In the genomic region with DNA sequence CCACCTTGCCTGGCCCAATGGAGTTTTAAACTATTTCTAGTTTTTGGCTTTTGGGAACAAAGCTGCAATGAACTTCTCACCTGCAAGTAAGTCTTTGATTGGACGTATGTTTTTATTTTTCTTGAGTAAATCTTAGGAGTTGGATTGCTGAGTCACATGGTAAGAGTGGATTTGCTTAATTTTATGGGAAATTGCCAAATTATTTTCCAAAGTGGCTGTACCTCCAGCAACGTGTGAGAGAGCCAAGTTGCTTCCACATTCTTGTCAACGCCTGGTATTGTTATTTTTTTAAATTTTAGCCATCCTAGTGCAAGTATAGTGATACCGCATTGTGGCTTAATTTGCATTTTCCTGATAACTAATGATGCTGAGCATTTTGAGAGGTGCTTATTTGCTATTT, we compare ENCODE assay signal across 24 cellular contexts.
A peak's percentile ranks its signal among the peaks of the same experiment; 100 is the strongest.
DNase-seq lines count a peak whose midpoint lies in the region; ATAC-seq, FAIRE-seq and TF ChIP-seq lines count a peak whose summit lies in the region.
"Had no signal": no experiment of that assay in that cellular context is flagged by ENCODE, and none has a peak within 500 bp of the region (broad histone marks: within the 10 kb centered on the region; RNA-seq: fewer than 3 reads in every experiment).

No MANE protein-coding gene starts in this region.

- H3K36me3 Mint-ChIP-seq in MCF 10A (ENCODE audit: insufficient read depth, unreplicated experiment) = no peaks in the 10 kb centered on the region
- H3K36me3 Mint-ChIP-seq: CD8-positive, alpha-beta T cell had no signal

- POLR2A ChIA-PET in MCF 10A (lab: Yijun Ruan, JAX) = interaction anchor here (0.7 kb wide), 1 partner anchor 84 kb away, joined by 3 read pairs; no protein-coding TSS in a partner anchor

- TF ChIP-seq CTCF in MCF 10A (IDR thresholded peaks at IDR 0.05; ENCODE audit: unreplicated experiment) (no peak), mammary epithelial cell (conservative IDR thresholded peaks at IDR 0.05 in 1 of 2, IDR thresholded peaks at IDR 0.05 in 1 of 2; ENCODE audit: extremely low read depth in 1 of 2, insufficient read depth in 1 of 2, low read depth in 1 of 2, low read length in 2 of 2) (no peak), left lung (IDR thresholded peaks at IDR 0.05) (no peak), upper lobe of right lung (IDR thresholded peaks at IDR 0.05) (no peak)

- no peak overlapping the region for H3K27ac ChIP-seq in mammary epithelial cell (ENCODE audit: insufficient read depth, low read depth, low read length)
- H3K27ac ChIP-seq in left lung = no peak overlapping the region
- no peak overlapping the region for H3K27ac ChIP-seq in upper lobe of right lung
- H3K27ac ChIP-seq: 22Rv1; A549; BLaER1 treated with 17β-estradiol and CSF1 and Interleukin-3, amounts not matched to agents 10 nM and 100 nM; C4-2B had no signal

- H3K36me3 ChIP-seq in mammary epithelial cell (ENCODE audit: insufficient read depth, low read length) (no peaks in the 10 kb centered on the region), left lung (no peaks in the 10 kb centered on the region), upper lobe of right lung (no peaks in the 10 kb centered on the region), MG63 (no peaks in the 10 kb centered on the region)
- H3K36me3 ChIP-seq: BLaER1 treated with 17β-estradiol and CSF1 and Interleukin-3, amounts not matched to agents 10 nM and 100 nM had no signal

- no peak overlapping the region for H3K4me3 Mint-ChIP-seq in MCF 10A (ENCODE audit: unreplicated experiment)
- H3K4me3 Mint-ChIP-seq: B cell; CD4-positive, alpha-beta T cell; CD8-positive, alpha-beta T cell had no signal

- no peak overlapping the region for H3K9ac ChIP-seq in mammary epithelial cell (ENCODE audit: insufficient read depth, low read length)
- H3K9ac ChIP-seq: BLaER1 treated with 17β-estradiol and CSF1 and Interleukin-3, amounts not matched to agents 10 nM and 100 nM had no signal

- BruUV-seq in MCF 10A (replicated peaks; lab: Mats Ljungman, UMichigan) = no TSS peak
- no TSS peak for BruUV-seq in mammary epithelial cell (replicated peaks; lab: Mats Ljungman, UMichigan)

- H3K27ac Mint-ChIP-seq in MCF 10A (ENCODE audit: low read depth, unreplicated experiment) = no peak overlapping the region
- H3K27ac Mint-ChIP-seq: B cell; CD4-positive, alpha-beta T cell; CD8-positive, alpha-beta T cell had no signal

- FAIRE-seq in GM12891 (lab: Jason Lieb, UNC) = no peak
- FAIRE-seq: A549, D721Med, G401.6, GM12892, GM18507 had no signal

- dilution Hi-C loops in mammary epithelial cell (cut with HindIII; ENCODE audit: low sequenced_read_pairs) = no loop called here

- intact Hi-C loops in MCF 10A (cut with micrococcal nuclease) (no loop called here), mammary epithelial cell (cut with micrococcal nuclease) (no loop called here), left lung (cut with DNase I) (no loop called here), upper lobe of right lung (cut with DNase I) (no loop called here)

- no peaks in the 10 kb centered on the region for H3K27me3 Mint-ChIP-seq in MCF 10A (ENCODE audit: insufficient read depth, unreplicated experiment)
- H3K27me3 Mint-ChIP-seq: CD4-positive, alpha-beta T cell had no signal

- no peaks in the 10 kb centered on the region for H3K27me3 ChIP-seq in mammary epithelial cell (ENCODE audit: insufficient read depth, low read length)
- no peaks in the 10 kb centered on the region for H3K27me3 ChIP-seq in left lung
- H3K27me3 ChIP-seq in upper lobe of right lung = no peaks in the 10 kb centered on the region
- H3K27me3 ChIP-seq in MG63 = no peaks in the 10 kb centered on the region
- H3K27me3 ChIP-seq: BLaER1 treated with 17β-estradiol and CSF1 and Interleukin-3, amounts not matched to agents 10 nM and 100 nM had no signal

- H4K20me1 ChIP-seq in mammary epithelial cell (ENCODE audit: insufficient read depth, low read length) = no peaks in the 10 kb centered on the region
- H4K20me1 ChIP-seq: BLaER1 treated with 17β-estradiol and CSF1 and Interleukin-3, amounts not matched to agents 10 nM and 100 nM had no signal

- no peak for TF ChIP-seq POLR2A in GM12891 (IDR thresholded peaks at IDR 0.05; ENCODE audit: low read depth, low read length)

- H3K9me3 ChIP-seq in mammary epithelial cell (replicated peaks; ENCODE audit: insufficient read depth, low read length) (no peaks in the 10 kb centered on the region), left lung (no peaks in the 10 kb centered on the region), upper lobe of right lung (no peaks in the 10 kb centered on the region), MG63 (no peaks in the 10 kb centered on the region)
- H3K9me3 ChIP-seq: A549; BLaER1 treated with 17β-estradiol and CSF1 and Interleukin-3, amounts not matched to agents 10 nM and 100 nM; Caco-2 had no signal

- CTCF ChIA-PET in MCF 10A (lab: Yijun Ruan, JAX) (no interaction called here), mammary epithelial cell (lab: Charles Lee; ENCODE audit: low non-redundant PET) (no interaction called here)

- no peaks in the 10 kb centered on the region for H3K4me1 Mint-ChIP-seq in MCF 10A (ENCODE audit: insufficient read depth, unreplicated experiment)
- H3K4me1 Mint-ChIP-seq: B cell had no signal

- in situ Hi-C loops in mammary epithelial cell (cut with MboI; ENCODE audit: low sequenced_read_pairs in 2 of 2) = no loop called here

- ATAC-seq in left lung = peak; percentile 45
- peak; percentile 50 for ATAC-seq in upper lobe of right lung
- ATAC-seq: A549; CD8-positive, alpha-beta T cell had no signal

- DNase-seq in MCF 10A (ENCODE audit: unreplicated experiment) = peak; percentile 21
- DNase-seq in mammary epithelial cell = no peak
- peak; percentile 12 for DNase-seq in fibroblast of gingiva (ENCODE audit: low read depth)
- no peak for DNase-seq in left lung
- no peak for DNase-seq in upper lobe of right lung
- DNase-seq in MG63 = no peak
- no peak for DNase-seq in GM12891 (ENCODE audit: insufficient read length, low spot score)
- DNase-seq in HuH-7 (ENCODE audit: low spot score) = no peak
- DNase-seq: AML-193; Caco-2; Calu3; CD4-positive, alpha-beta T cell; CD8-positive, alpha-beta T cell; DMS79 treated with DMSO at 0.1 percent for 48 hours; GF-D8 had no signal

- H3K4me3 ChIP-seq in mammary epithelial cell (replicated peaks in 1 of 3; ENCODE audit: insufficient read depth in 1 of 3, low read depth in 2 of 3, low read length in 3 of 3) (no peak overlapping the region), left lung (no peak overlapping the region), upper lobe of right lung (no peak overlapping the region), MG63 (no peak overlapping the region)
- H3K4me3 ChIP-seq: A549; BLaER1 treated with 17β-estradiol and CSF1 and Interleukin-3, amounts not matched to agents 10 nM and 100 nM had no signal

- no peak overlapping the region for H2AFZ ChIP-seq in mammary epithelial cell (ENCODE audit: low read depth, low read length)

- H3K4me1 ChIP-seq in mammary epithelial cell (ENCODE audit: insufficient read depth, low read length) (no peaks in the 10 kb centered on the region), left lung (no peaks in the 10 kb centered on the region), upper lobe of right lung (no peaks in the 10 kb centered on the region)
- H3K4me1 ChIP-seq: A549, Caco-2 had no signal

- H3K4me2 ChIP-seq in mammary epithelial cell (ENCODE audit: insufficient read depth, low read depth, low read length) = no peak overlapping the region
- H3K4me2 ChIP-seq: A549; BLaER1 treated with 17β-estradiol and CSF1 and Interleukin-3, amounts not matched to agents 10 nM and 100 nM had no signal

- 50% methylated on average over 4 of the region's 4 CpGs for WGBS in mammary epithelial cell (ENCODE audit: low coverage, missing lambda C conversion rate)

- H3K9me3 Mint-ChIP-seq in MCF 10A (ENCODE audit: unreplicated experiment) = no peaks in the 10 kb centered on the region
- H3K9me3 Mint-ChIP-seq: CD4-positive, alpha-beta T cell; CD8-positive, alpha-beta T cell had no signal

- H3K79me2 ChIP-seq in mammary epithelial cell (ENCODE audit: insufficient read depth, low read length) = no peaks in the 10 kb centered on the region

TF ChIP-seq in GM12891, 5 proteins besides CTCF, POLR2A, EP300 and RAD21:
- TF ChIP-seq SPI1 (IDR thresholded peaks at IDR 0.05; ENCODE audit: low read depth, low read length) (no peak), POLR2AphosphoS5 (IDR thresholded peaks at IDR 0.05; ENCODE audit: low read depth, low read length) (no peak), PAX5 (IDR thresholded peaks at IDR 0.05; ENCODE audit: insufficient read depth, low read length, severe bottlenecking) (no peak), POU2F2 (IDR thresholded peaks at IDR 0.05; ENCODE audit: low read depth, low read length) (no peak), TAF1 (IDR thresholded peaks at IDR 0.05; ENCODE audit: low read depth, low read length) (no peak)

Comparison
In these comparisons a context has a peak if more than half of its experiments do, and no peak if none do; other contexts are left out.
1. DNase-seq: peak in MCF 10A (single experiment) and fibroblast of gingiva (single experiment); none in mammary epithelial cell (single experiment), left lung (0 of 2), upper lobe of right lung (single experiment), MG63 (single experiment), GM12891 (single experiment) and HuH-7 (single experiment).